ENCODE assay signal across 1 cellular context in the genomic region with DNA sequence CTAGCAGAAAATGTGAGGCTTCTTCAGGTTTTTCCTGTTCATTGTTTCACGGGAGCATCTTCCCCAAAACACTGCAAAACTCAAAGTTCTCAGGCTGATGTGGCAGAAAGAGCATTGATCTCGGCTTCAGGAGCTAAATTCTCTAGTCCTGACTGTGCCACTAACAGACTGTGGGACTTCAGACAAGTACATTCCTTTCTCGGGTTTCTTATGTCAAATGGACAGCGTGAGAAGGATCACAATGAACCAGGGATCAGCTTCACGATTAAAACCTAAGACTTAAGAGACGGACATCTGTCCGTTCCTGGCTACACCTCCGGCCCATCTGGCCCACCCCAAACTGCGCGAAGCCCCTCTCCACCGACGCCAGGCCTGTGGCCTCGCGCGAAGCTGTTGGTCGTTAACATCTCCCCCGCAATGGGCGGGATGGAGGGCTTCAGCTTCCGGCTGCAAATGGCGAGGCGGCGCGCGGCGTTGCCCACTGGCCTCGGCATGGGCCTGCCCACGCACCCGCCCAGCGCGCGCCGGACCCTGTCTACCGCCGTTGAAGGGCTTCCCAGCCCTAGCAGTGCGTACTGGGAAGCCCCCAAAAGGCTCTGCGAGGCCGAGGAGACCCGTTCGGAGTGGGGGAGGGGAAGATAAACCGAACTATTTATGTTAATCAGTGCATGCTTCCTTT.
TF ChIP-seq lines count a peak whose summit lies in the region.

No MANE protein-coding gene starts in this region.

TF ChIP-seq in K562, 482 proteins besides CTCF, POLR2A, EP300 and RAD21 (continued from another document and continues in another):
- TF ChIP-seq ZNF668 (CRISPR knock-in tag; IDR thresholded peaks at IDR 0.05) (peak; percentile 48; the same call in 1 of the 2 replicates), ZNF655 (CRISPR knock-in tag; IDR thresholded peaks at IDR 0.05) (no peak), MYC (IDR thresholded peaks at IDR 0.05; ENCODE audit: low read depth, low read length) (no peak), MYC (CRISPR knock-in tag; IDR thresholded peaks at IDR 0.05; ENCODE audit: borderline replicate concordance, low read depth) (peak; percentile 59; the same call in 1 of the 2 replicates), TEAD2 (tag; IDR thresholded peaks at IDR 0.05) (0 out of 2 replicates have a peak, but pooled peaks have one; percentile 3), MTA3 (IDR thresholded peaks at IDR 0.05; ENCODE audit: borderline replicate concordance) (no peak; the same call in 1 of the 2 replicates), TOE1 (IDR thresholded peaks at IDR 0.05; ENCODE audit: borderline replicate concordance) (0 out of 2 replicates have a peak, but pooled peaks have one; percentile 26), TOE1 (CRISPR knock-in tag; IDR thresholded peaks at IDR 0.05; ENCODE audit: borderline replicate concordance, low read depth) (no peak), SLC30A9 (CRISPR knock-in tag; IDR thresholded peaks at IDR 0.05) (no peak), HMGXB4 (CRISPR knock-in tag; IDR thresholded peaks at IDR 0.05) (no peak; the same call in 1 of the 2 replicates), MEF2D (tag; conservative IDR thresholded peaks at IDR 0.05; ENCODE audit: low read depth) (no peak; the same call in 1 of the 2 replicates), L3MBTL2 (IDR thresholded peaks at IDR 0.05) (peak; percentile 99), ZNF143 (CRISPR knock-in tag; IDR thresholded peaks at IDR 0.05) (peak; percentile 57; the same call in 1 of the 2 replicates), SMAD3 (CRISPR knock-in tag; conservative IDR thresholded peaks at IDR 0.05) (peak; percentile 14; the same call in 1 of the 2 replicates), NBN (IDR thresholded peaks at IDR 0.05; ENCODE audit: low read depth) (peak; percentile 63), ZNF695 (CRISPR knock-in tag; IDR thresholded peaks at IDR 0.05) (0 out of 2 replicates have a peak, but pooled peaks have one; percentile 18), KAT2B (IDR thresholded peaks at IDR 0.05; ENCODE audit: low read depth, low read length) (no peak), HDAC3 (IDR thresholded peaks at IDR 0.05; ENCODE audit: borderline replicate concordance, partially characterized antibody) (peak; percentile 22), SRF (CRISPR knock-in tag; IDR thresholded peaks at IDR 0.05) (peak in 1 of 2 experiments; percentile 11; a peak in 1 of 4 replicates), MYBL2 (IDR thresholded peaks at IDR 0.05; ENCODE audit: low read depth) (0 out of 2 replicates have a peak, but pooled peaks have one; percentile 45), MYBL2 (CRISPR knock-in tag; IDR thresholded peaks at IDR 0.05; ENCODE audit: borderline replicate concordance) (no peak), POLR2G (IDR thresholded peaks at IDR 0.05; ENCODE audit: low read depth, low read length) (peak; percentile 89), JUN (IDR thresholded peaks at IDR 0.05; ENCODE audit: borderline replicate concordance, low read depth, low read length) (no peak), JUN (CRISPR knock-in tag; IDR thresholded peaks at IDR 0.05; ENCODE audit: borderline replicate concordance) (peak; percentile 74; the same call in 1 of the 2 replicates), TBP (optimal IDR thresholded peaks at IDR 0.05; ENCODE audit: low read depth, low read length) (peak; percentile 94), CCNT2 (IDR thresholded peaks at IDR 0.05; ENCODE audit: borderline replicate concordance, extremely low read depth, insufficient read length, low read depth, low read length) (peak; percentile 42)
- TF ChIP-seq, protein P1, sequence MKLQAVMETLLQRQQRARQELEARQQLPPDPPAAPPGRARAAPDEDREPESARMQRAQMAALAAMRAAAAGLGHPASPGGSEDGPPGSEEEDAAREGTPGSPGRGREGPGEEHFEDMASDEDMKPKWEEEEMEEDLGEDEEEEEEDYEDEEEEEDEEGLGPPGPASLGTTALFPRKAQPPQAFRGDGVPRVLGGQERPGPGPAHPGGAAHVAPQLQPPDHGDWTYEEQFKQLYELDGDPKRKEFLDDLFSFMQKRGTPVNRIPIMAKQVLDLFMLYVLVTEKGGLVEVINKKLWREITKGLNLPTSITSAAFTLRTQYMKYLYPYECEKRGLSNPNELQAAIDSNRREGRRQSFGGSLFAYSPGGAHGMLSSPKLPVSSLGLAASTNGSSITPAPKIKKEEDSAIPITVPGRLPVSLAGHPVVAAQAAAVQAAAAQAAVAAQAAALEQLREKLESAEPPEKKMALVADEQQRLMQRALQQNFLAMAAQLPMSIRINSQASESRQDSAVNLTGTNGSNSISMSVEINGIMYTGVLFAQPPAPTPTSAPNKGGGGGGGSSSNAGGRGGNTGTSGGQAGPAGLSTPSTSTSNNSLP (IDR thresholded peaks at IDR 0.05; ENCODE audit: borderline replicate concordance, low read depth, low read length): no peak
- TF ChIP-seq, protein P2, sequence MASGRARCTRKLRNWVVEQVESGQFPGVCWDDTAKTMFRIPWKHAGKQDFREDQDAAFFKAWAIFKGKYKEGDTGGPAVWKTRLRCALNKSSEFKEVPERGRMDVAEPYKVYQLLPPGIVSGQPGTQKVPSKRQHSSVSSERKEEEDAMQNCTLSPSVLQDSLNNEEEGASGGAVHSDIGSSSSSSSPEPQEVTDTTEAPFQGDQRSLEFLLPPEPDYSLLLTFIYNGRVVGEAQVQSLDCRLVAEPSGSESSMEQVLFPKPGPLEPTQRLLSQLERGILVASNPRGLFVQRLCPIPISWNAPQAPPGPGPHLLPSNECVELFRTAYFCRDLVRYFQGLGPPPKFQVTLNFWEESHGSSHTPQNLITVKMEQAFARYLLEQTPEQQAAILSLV (tag; IDR thresholded peaks at IDR 0.05): no peak
- TF ChIP-seq, protein P3, sequence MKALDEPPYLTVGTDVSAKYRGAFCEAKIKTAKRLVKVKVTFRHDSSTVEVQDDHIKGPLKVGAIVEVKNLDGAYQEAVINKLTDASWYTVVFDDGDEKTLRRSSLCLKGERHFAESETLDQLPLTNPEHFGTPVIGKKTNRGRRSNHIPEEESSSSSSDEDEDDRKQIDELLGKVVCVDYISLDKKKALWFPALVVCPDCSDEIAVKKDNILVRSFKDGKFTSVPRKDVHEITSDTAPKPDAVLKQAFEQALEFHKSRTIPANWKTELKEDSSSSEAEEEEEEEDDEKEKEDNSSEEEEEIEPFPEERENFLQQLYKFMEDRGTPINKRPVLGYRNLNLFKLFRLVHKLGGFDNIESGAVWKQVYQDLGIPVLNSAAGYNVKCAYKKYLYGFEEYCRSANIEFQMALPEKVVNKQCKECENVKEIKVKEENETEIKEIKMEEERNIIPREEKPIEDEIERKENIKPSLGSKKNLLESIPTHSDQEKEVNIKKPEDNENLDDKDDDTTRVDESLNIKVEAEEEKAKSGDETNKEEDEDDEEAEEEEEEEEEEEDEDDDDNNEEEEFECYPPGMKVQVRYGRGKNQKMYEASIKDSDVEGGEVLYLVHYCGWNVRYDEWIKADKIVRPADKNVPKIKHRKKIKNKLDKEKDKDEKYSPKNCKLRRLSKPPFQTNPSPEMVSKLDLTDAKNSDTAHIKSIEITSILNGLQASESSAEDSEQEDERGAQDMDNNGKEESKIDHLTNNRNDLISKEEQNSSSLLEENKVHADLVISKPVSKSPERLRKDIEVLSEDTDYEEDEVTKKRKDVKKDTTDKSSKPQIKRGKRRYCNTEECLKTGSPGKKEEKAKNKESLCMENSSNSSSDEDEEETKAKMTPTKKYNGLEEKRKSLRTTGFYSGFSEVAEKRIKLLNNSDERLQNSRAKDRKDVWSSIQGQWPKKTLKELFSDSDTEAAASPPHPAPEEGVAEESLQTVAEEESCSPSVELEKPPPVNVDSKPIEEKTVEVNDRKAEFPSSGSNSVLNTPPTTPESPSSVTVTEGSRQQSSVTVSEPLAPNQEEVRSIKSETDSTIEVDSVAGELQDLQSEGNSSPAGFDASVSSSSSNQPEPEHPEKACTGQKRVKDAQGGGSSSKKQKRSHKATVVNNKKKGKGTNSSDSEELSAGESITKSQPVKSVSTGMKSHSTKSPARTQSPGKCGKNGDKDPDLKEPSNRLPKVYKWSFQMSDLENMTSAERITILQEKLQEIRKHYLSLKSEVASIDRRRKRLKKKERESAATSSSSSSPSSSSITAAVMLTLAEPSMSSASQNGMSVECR (CRISPR knock-in tag; IDR thresholded peaks at IDR 0.05): peak; percentile 81
- TF ChIP-seq, protein P4, sequence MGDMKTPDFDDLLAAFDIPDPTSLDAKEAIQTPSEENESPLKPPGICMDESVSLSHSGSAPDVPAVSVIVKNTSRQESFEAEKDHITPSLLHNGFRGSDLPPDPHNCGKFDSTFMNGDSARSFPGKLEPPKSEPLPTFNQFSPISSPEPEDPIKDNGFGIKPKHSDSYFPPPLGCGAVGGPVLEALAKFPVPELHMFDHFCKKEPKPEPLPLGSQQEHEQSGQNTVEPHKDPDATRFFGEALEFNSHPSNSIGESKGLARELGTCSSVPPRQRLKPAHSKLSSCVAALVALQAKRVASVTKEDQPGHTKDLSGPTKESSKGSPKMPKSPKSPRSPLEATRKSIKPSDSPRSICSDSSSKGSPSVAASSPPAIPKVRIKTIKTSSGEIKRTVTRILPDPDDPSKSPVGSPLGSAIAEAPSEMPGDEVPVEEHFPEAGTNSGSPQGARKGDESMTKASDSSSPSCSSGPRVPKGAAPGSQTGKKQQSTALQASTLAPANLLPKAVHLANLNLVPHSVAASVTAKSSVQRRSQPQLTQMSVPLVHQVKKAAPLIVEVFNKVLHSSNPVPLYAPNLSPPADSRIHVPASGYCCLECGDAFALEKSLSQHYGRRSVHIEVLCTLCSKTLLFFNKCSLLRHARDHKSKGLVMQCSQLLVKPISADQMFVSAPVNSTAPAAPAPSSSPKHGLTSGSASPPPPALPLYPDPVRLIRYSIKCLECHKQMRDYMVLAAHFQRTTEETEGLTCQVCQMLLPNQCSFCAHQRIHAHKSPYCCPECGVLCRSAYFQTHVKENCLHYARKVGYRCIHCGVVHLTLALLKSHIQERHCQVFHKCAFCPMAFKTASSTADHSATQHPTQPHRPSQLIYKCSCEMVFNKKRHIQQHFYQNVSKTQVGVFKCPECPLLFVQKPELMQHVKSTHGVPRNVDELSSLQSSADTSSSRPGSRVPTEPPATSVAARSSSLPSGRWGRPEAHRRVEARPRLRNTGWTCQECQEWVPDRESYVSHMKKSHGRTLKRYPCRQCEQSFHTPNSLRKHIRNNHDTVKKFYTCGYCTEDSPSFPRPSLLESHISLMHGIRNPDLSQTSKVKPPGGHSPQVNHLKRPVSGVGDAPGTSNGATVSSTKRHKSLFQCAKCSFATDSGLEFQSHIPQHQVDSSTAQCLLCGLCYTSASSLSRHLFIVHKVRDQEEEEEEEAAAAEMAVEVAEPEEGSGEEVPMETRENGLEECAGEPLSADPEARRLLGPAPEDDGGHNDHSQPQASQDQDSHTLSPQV (IDR thresholded peaks at IDR 0.05): peak; percentile 98
- TF ChIP-seq, protein P5, sequence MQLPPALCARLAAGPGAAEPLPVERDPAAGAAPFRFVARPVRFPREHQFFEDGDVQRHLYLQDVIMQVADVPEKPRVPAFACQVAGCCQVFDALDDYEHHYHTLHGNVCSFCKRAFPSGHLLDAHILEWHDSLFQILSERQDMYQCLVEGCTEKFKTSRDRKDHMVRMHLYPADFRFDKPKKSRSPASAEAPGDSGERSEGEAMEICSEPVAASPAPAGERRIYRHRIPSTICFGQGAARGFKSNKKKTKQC (CRISPR knock-in tag; IDR thresholded peaks at IDR 0.05): peak; percentile 84
